ENCODE assay signal across 10 cellular contexts in the genomic region with DNA sequence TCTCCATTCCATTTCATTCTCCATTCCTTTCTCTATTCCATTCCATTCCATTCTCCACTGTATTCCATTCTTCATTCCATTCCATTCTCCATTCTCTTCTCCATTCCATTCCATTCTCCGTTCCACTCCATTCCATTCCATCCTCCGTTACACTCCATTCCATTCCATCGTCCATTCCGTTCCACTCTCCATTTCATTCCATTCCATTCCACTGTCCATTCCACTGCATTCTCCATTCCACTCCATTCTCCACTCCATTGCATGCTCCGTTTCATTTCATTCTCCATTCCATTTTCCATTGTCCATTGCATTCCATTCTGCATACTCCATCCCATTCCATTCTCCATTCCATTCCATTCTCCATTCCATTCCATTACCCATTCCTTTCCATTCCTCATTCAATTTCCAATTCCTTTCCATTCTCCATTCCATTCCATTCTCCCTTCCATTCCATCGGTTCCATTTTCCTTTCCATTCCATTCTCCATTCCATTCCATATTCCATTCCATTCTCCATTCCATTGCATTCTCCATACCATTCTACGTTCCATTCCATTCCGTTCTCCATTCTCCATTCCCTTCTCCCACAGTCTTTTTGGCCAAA.
"Had no signal": no experiment of that assay in that cellular context is flagged by ENCODE, and none has a peak within 500 bp of the region (broad histone marks: within the 10 kb centered on the region; RNA-seq: fewer than 3 reads in every experiment).

No MANE protein-coding gene starts in this region.

- H3K36me3 ChIP-seq: HAP-1 had no signal

- H3K4me1 ChIP-seq: HAP-1 had no signal

- H3K4me3 ChIP-seq: GM23338, HAP-1 had no signal

- H3K27ac ChIP-seq: HL-60, KMS-11 had no signal

- H3K4me1 Mint-ChIP-seq: GM23338, IgD-negative memory B cell had no signal

- H3K9me3 ChIP-seq: HAP-1 had no signal

- H3K9ac ChIP-seq: KMS-11 had no signal

- DNase-seq: H7, HFFc6, Karpas-422, KBM-7 had no signal

- H2AFZ ChIP-seq: GM23338 had no signal

- H3K27ac Mint-ChIP-seq: GM23338, HFFc6, IgD-negative memory B cell had no signal

- ATAC-seq: GM23338, HCT116 had no signal

- H3K27me3 Mint-ChIP-seq: IgD-negative memory B cell had no signal

- H3K4me3 Mint-ChIP-seq: GM23338, HFFc6, IgD-negative memory B cell had no signal

- H3K4me2 ChIP-seq: GM23338, KMS-11 had no signal
